In the genomic region with DNA sequence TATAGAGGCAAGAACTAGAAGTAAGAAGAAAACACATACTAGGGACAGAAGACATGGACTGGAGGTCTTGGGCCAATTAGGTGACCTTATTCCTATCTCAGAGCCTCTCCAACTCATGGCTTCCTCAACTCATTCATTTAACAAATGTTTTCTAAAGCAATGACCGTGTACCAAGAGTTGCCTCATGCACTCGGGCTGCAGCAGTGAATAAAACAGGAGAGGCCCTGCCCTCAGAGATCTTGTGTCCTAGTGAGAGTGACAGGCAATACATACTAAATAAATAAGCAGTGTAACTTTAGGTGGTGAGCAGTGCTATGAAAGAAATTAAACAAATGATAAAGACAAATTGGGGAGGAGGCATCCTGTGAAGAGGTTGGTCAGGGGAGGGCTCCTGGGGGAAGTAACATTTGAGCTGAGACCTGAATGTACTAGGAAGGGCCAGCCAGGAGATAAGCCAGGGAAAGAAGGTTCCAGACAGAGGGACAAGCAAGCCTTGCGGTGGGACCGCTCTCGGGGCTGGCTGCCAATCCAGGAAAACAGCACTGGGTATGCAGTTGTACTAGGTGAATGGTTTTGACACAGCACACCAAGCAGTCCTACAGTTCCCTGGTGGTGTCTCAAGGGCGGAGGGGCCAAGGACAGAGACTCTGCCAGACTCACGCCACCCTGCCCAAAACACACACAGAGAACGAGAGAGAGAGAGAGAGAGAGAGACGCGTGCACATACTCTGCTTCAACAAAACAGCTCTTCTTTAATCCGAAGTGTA, we compare ENCODE assay signal across 13 cellular contexts. TPM values are rescaled to one million over a fixed set of nuclear protein-coding genes. Genes with fewer than 3 reads are reported as not detected.
DNase-seq lines count a peak whose midpoint lies in the region; ATAC-seq lines count a peak whose summit lies in the region.
"Had no signal": no experiment of that assay in that cellular context is flagged by ENCODE, and none has a peak within 500 bp of the region (broad histone marks: within the 10 kb centered on the region; RNA-seq: fewer than 3 reads in every experiment).

No MANE protein-coding gene starts in this region.

- H3K27ac ChIP-seq in angular gyrus (ENCODE audit: low read depth, low read length) (peak overlapping the region; percentile 90), right cardiac atrium (ENCODE audit: low read length) (peak overlapping the region; percentile 39), subcutaneous abdominal adipose tissue (ENCODE audit: low read depth, low read length) (peak overlapping the region; percentile 84)

- DNase-seq in activated CD4-positive, alpha-beta T cell treated with anti-CD3 and anti-CD28 coated beads for 36 hours = no peak
- DNase-seq in activated CD4-positive, alpha-beta T cell treated with anti-CD3 and anti-CD28 coated beads, Interleukin-2, amount 50 U/mL, for 48 hours = no peak
- DNase-seq in right cardiac atrium = peak; percentile 54 to 81 (median 63)
- no peak for DNase-seq in NCI-H774 (lab: John Stamatoyannopoulos, UW)
- DNase-seq in UCSD-AML1 (lab: John Stamatoyannopoulos, UW; ENCODE audit: unreplicated experiment) = no peak
- DNase-seq: 8988T, cerebellar nuclear complex, HCEC 1CT, PC-3, T1000 had no signal

- no peaks in the 10 kb centered on the region for H3K27me3 Mint-ChIP-seq in activated CD4-positive, alpha-beta T cell treated with anti-CD3 and anti-CD28 coated beads for 36 hours

- H3K27ac Mint-ChIP-seq in activated CD4-positive, alpha-beta T cell treated with anti-CD3 and anti-CD28 coated beads for 36 hours = peak overlapping the region; percentile 80

- intact Hi-C loops in activated CD4-positive, alpha-beta T cell treated with anti-CD3 and anti-CD28 coated beads for 36 hours (cut with DNase I, micrococcal nuclease) = no loop called here
- intact Hi-C loops in right cardiac atrium (cut with DNase I) = loop anchor here in 1 of 4 donors (10.0 kb wide), 1 partner anchor 83 kb away; no protein-coding TSS in a partner anchor

- H3K9me3 ChIP-seq in right cardiac atrium (ENCODE audit: control insufficient read depth, low read length) = no peaks in the 10 kb centered on the region
- H3K9me3 ChIP-seq in subcutaneous abdominal adipose tissue (ENCODE audit: control insufficient read depth in 5 of 5, low read length in 5 of 5) = no peaks in the 10 kb centered on the region

- WGBS in right cardiac atrium = 53% methylated on average over 11 of the region's 11 CpGs

- peak overlapping the region; percentile 68 for H3K4me3 Mint-ChIP-seq in activated CD4-positive, alpha-beta T cell treated with anti-CD3 and anti-CD28 coated beads for 36 hours

- no peak overlapping the region for H3K4me3 ChIP-seq in right cardiac atrium (ENCODE audit: low read length)
- H3K4me3 ChIP-seq in subcutaneous abdominal adipose tissue (ENCODE audit: low read depth in 1 of 5, low read length in 5 of 5) = peak overlapping the region; percentile 35 to 65 (median 48)

- peaks cover 50% of the 10 kb centered on the region for H3K4me1 Mint-ChIP-seq in activated CD4-positive, alpha-beta T cell treated with anti-CD3 and anti-CD28 coated beads for 36 hours

- peaks cover 9% of the 10 kb centered on the region for H3K4me1 ChIP-seq in right cardiac atrium (ENCODE audit: control insufficient read depth, insufficient read depth, low read length)
- peaks cover 1 to 31% (median 24%) of the 10 kb centered on the region in 5 donors for H3K4me1 ChIP-seq in subcutaneous abdominal adipose tissue (ENCODE audit: control insufficient read depth in 5 of 5, insufficient read depth in 5 of 5, low read length in 5 of 5)

- POLR2A ChIA-PET in activated CD4-positive, alpha-beta T cell treated with anti-CD3 and anti-CD28 coated beads for 36 hours (lab: Charles Lee) = interaction anchor here (0.6 to 0.7 kb wide), 2 partner anchors 54 to 91 kb away, joined by 3 read pairs; no protein-coding TSS in a partner anchor

- CTCF ChIA-PET in activated CD4-positive, alpha-beta T cell treated with anti-CD3 and anti-CD28 coated beads for 36 hours (lab: Charles Lee) = interaction anchor here (0.6 to 1.5 kb wide), 4 partner anchors 53 to 153 kb away, joined by 3 to 4 read pairs (median 4); no protein-coding TSS in a partner anchor

- H3K36me3 ChIP-seq in subcutaneous abdominal adipose tissue (ENCODE audit: control insufficient read depth in 5 of 5, insufficient read depth in 5 of 5, low read length in 5 of 5) = no peaks in the 10 kb centered on the region

- no peaks in the 10 kb centered on the region for H3K27me3 ChIP-seq in right cardiac atrium (ENCODE audit: control insufficient read depth, insufficient read depth)
- no peaks in the 10 kb centered on the region for H3K27me3 ChIP-seq in subcutaneous abdominal adipose tissue (ENCODE audit: control insufficient read depth in 5 of 5, insufficient read depth in 4 of 5, low read length in 5 of 5)

- H3K9me3 Mint-ChIP-seq in activated CD4-positive, alpha-beta T cell treated with anti-CD3 and anti-CD28 coated beads for 36 hours (ENCODE audit: low read depth) = no peaks in the 10 kb centered on the region

- H3K9ac ChIP-seq in subcutaneous abdominal adipose tissue (ENCODE audit: low read length in 5 of 5) = peak overlapping the region in 1 of 5 donors; percentile 80

- ATAC-seq in activated CD4-positive, alpha-beta T cell treated with anti-CD3 and anti-CD28 coated beads for 36 hours = no peak
- ATAC-seq in right cardiac atrium (peak; percentile 67 to 75), HG02610 (IDR thresholded peaks at IDR 0.05; ENCODE audit: unreplicated experiment) (no peak)
- ATAC-seq: PC-3 had no signal

- H3K36me3 Mint-ChIP-seq in activated CD4-positive, alpha-beta T cell treated with anti-CD3 and anti-CD28 coated beads for 36 hours (ENCODE audit: low read depth) = no peaks in the 10 kb centered on the region

RNA-seq across cellular contexts. Expression of gene NINJ2, which starts 1.3 kb away (rescaled TPM):
- total RNA-seq in activated CD4-positive, alpha-beta T cell treated with anti-CD3 and anti-CD28 coated beads for 36 hours = 1 to 10 TPM; 3.5 to 5.7 TPM
- 1 to 10 TPM; 3.6 to 7.4 (median 5.5) TPM for total RNA-seq in right cardiac atrium
- 5.9 TPM for polyA plus RNA-seq in right cardiac atrium
- total RNA-seq: PC-3 had no signal

Comparison
In these comparisons a context has a peak if more than half of its experiments do, and no peak if none do; other contexts are left out.
1. ATAC-seq: peak in right cardiac atrium (2 of 2); none in activated CD4-positive, alpha-beta T cell treated with anti-CD3 and anti-CD28 coated beads for 36 hours (single experiment) and HG02610 (single experiment).
2. DNase-seq: peak in right cardiac atrium (3 of 3); none in activated CD4-positive, alpha-beta T cell treated with anti-CD3 and anti-CD28 coated beads for 36 hours (single experiment), activated CD4-positive, alpha-beta T cell treated with anti-CD3 and anti-CD28 coated beads, Interleukin-2, amount 50 U/mL, for 48 hours (0 of 2), NCI-H774 (single experiment) and UCSD-AML1 (single experiment).
3. H3K27ac ChIP-seq: peak in every context shown above with its lines; median percentile 90 in angular gyrus; 84 in subcutaneous abdominal adipose tissue; 39 in right cardiac atrium.